Comparison of ENCODE assay signal across 8 cellular contexts in genomic region chr7:149715476-149715875, GRCh38. TPM values are rescaled to one million over a fixed set of nuclear protein-coding genes. Genes with fewer than 3 reads are reported as not detected.
A peak's percentile ranks its signal among the peaks of the same experiment; 100 is the strongest.
DNase-seq lines count a peak whose midpoint lies in the region; ATAC-seq and TF ChIP-seq lines count a peak whose summit lies in the region.

No MANE protein-coding gene starts in this region.

- H3K4me1 ChIP-seq in HAP-1 (peaks cover 6% of the 10 kb centered on the region; the same call in 1 of the 2 replicates), gastroesophageal sphincter (peaks cover 0 to 55% (median 14%) of the 10 kb centered on the region in 3 donors)

- H3K27me3 ChIP-seq in HAP-1 (ENCODE audit: low read depth) = no peaks in the 10 kb centered on the region
- H3K27me3 ChIP-seq in gastroesophageal sphincter = no peaks in the 10 kb centered on the region

- no peak for ATAC-seq in gastroesophageal sphincter
- no peak for ATAC-seq in HG03135 (IDR thresholded peaks at IDR 0.05; ENCODE audit: unreplicated experiment)
- ATAC-seq in HG03439 (IDR thresholded peaks at IDR 0.05; ENCODE audit: unreplicated experiment) = no peak

- WGBS in gastroesophageal sphincter (ENCODE audit: low coverage in 1 of 2), 2 donors = no CpG with 5 or more reads among the region's 8 CpGs

- H3K36me3 ChIP-seq in HAP-1 (replicated peaks) (no peaks in the 10 kb centered on the region), gastroesophageal sphincter (peaks cover 0 to 14% of the 10 kb centered on the region in 2 donors)

- DNase-seq in HAP-1 (ENCODE audit: low spot score in 2 of 2) = no peak
- DNase-seq in NCI-H1436 (lab: John Stamatoyannopoulos, UW) = no peak
- no peak for DNase-seq in inferior parietal cortex (ENCODE audit: extremely low spot score)

- H3K27ac ChIP-seq in VCaP (peak overlapping the region; percentile 84), gastroesophageal sphincter (peak overlapping the region; percentile 80 to 88 (median 84)), skin epidermis (peak overlapping the region in 18 of 21 experiments; percentile 36 to 87 (median 76))

- H3K4me3 ChIP-seq in HAP-1 = peak overlapping the region; percentile 79
- peak overlapping the region; percentile 63 to 79 for H3K4me3 ChIP-seq in gastroesophageal sphincter
- H3K4me3 ChIP-seq in skin epidermis = peak overlapping the region; percentile 48 to 76 (median 52)

- TF ChIP-seq POLR2A in gastroesophageal sphincter (IDR thresholded peaks at IDR 0.05) = no peak

- H3K9me3 ChIP-seq in HAP-1 (peaks cover 10% of the 10 kb centered on the region), gastroesophageal sphincter (peaks cover 0 to 14% (median 0%) of the 10 kb centered on the region in 3 donors)

- TF ChIP-seq CTCF in VCaP (conservative IDR thresholded peaks at IDR 0.05) (no peak), gastroesophageal sphincter (IDR thresholded peaks at IDR 0.05) (no peak)

- in situ Hi-C loops in HAP-1 (cut with MboI; ENCODE audit: low sequenced_read_pairs) = no loop called here

- TF ChIP-seq EP300 in gastroesophageal sphincter (IDR thresholded peaks at IDR 0.05) = no peak

RNA-seq across cellular contexts. Expression of gene ZNF467, which starts 57.9 kb away (rescaled TPM):
- total RNA-seq in gastroesophageal sphincter = 10 to 100 TPM in 1 of 4 donors, 1 to 10 TPM in 3; 4.2 to 15.4 (median 9.3) TPM
